Comparison of ENCODE assay signal across 1 cellular context in genomic region chr17:42819939-42820535, GRCh38.
A peak's percentile ranks its signal among the peaks of the same experiment; 100 is the strongest.
TF ChIP-seq lines count a peak whose summit lies in the region.

No MANE protein-coding gene starts in this region.

TF ChIP-seq in H1, 55 proteins besides CTCF, POLR2A, EP300 and RAD21:
- no peak for TF ChIP-seq BACH1 (IDR thresholded peaks at IDR 0.05; ENCODE audit: low read length)
- no peak for TF ChIP-seq RBBP5 (IDR thresholded peaks at IDR 0.05; ENCODE audit: borderline replicate concordance, low read depth, low read length)
- peak; percentile 28; the same call in 1 of the 2 replicates for TF ChIP-seq JUND (IDR thresholded peaks at IDR 0.05; ENCODE audit: low read length)
- TF ChIP-seq SIX5 (IDR thresholded peaks at IDR 0.05; ENCODE audit: low read depth, low read length), result no peak
- no peak for TF ChIP-seq SP4 (IDR thresholded peaks at IDR 0.05; ENCODE audit: low read length)
- TF ChIP-seq POU5F1 (IDR thresholded peaks at IDR 0.05; ENCODE audit: low read depth, low read length), result no peak
- TF ChIP-seq FOSL1 (IDR thresholded peaks at IDR 0.05; ENCODE audit: insufficient read depth, low read depth, low read length), result no peak
